Comparison of ENCODE assay signal across 19 cellular contexts in the genomic region with DNA sequence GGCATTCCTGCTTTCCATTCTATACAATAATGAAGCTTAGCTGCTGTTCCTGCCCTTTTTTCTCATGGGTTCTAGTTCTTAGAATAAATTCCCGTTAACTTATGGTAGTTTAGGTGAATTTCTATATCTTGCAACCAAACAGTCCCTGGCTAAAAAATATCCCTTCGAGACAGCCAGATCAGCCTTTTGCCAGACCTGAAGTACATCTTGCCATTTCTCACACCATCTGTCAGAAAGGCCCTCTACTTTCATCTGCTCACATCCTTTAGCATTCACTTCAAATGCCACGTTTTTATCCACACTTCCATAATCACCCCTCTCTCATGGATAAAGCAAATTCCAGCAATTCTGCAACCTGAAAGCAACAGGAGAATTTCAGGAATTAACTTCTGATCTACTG.
"Had no signal": no experiment of that assay in that cellular context is flagged by ENCODE, and none has a peak within 500 bp of the region (broad histone marks: within the 10 kb centered on the region; RNA-seq: fewer than 3 reads in every experiment).

No MANE protein-coding gene starts in this region.

- H3K27ac ChIP-seq: HL-60, KMS-11, Peyer's patch, SJCRH30 had no signal

- H3K27me3 ChIP-seq: Peyer's patch had no signal

- H3K4me1 ChIP-seq: Peyer's patch, SJCRH30 had no signal

- H3K4me3 ChIP-seq: K562, Peyer's patch, SJCRH30 had no signal

- H3K9me3 ChIP-seq: Peyer's patch, SJCRH30 had no signal

- H3K36me3 ChIP-seq: Peyer's patch, SJCRH30 had no signal

- DNase-seq: Kasumi-1; MM.1S; NCI-H1092 treated with DMSO at 0.1 percent for 48 hours; NCI-H1436; NCI-H187 treated with DMSO at 0.1 percent for 48 hours; NCI-H2029 treated with DMSO at 0.1 percent for 48 hours; NCI-H226; NCI-H446; NCI-H510A; NCI-H526 treated with DMSO at 0.1 percent for 48 hours; NCI-H748 treated with DMSO at 0.1 percent for 48 hours; NK-92 treated with Interleukin-12 subunit alpha and Interleukin-12 subunit beta, amount 100 ng/mL, for 24 hours; PC-3; Peyer's patch; SHP77 treated with DMSO at 0.1 percent for 48 hours; SJCRH30 had no signal
